ENCODE assay signal across 1 cellular context in genomic region chr10:11740907-11741306, GRCh38.
TF ChIP-seq lines count a peak whose summit lies in the region.

No MANE protein-coding gene starts in this region.

TF ChIP-seq in IMR-90, 13 proteins besides CTCF, POLR2A, EP300 and RAD21 (continued from another document):
- TF ChIP-seq, protein P1, sequence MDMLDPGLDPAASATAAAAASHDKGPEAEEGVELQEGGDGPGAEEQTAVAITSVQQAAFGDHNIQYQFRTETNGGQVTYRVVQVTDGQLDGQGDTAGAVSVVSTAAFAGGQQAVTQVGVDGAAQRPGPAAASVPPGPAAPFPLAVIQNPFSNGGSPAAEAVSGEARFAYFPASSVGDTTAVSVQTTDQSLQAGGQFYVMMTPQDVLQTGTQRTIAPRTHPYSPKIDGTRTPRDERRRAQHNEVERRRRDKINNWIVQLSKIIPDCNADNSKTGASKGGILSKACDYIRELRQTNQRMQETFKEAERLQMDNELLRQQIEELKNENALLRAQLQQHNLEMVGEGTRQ (IDR thresholded peaks at IDR 0.05; ENCODE audit: low read depth, low read length) = no peak
- TF ChIP-seq NFE2L2 (IDR thresholded peaks at IDR 0.05; ENCODE audit: low read depth, low read length) = no peak
- TF ChIP-seq CEBPB (IDR thresholded peaks at IDR 0.05; ENCODE audit: low read depth, low read length) = no peak
- TF ChIP-seq, protein P2, sequence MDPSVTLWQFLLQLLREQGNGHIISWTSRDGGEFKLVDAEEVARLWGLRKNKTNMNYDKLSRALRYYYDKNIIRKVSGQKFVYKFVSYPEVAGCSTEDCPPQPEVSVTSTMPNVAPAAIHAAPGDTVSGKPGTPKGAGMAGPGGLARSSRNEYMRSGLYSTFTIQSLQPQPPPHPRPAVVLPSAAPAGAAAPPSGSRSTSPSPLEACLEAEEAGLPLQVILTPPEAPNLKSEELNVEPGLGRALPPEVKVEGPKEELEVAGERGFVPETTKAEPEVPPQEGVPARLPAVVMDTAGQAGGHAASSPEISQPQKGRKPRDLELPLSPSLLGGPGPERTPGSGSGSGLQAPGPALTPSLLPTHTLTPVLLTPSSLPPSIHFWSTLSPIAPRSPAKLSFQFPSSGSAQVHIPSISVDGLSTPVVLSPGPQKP (IDR thresholded peaks at IDR 0.05; ENCODE audit: borderline replicate concordance, low read depth, low read length) = no peak
- no peak for TF ChIP-seq FOS (IDR thresholded peaks at IDR 0.05; ENCODE audit: low read depth, low read length)
- TF ChIP-seq MAZ (IDR thresholded peaks at IDR 0.05; ENCODE audit: borderline replicate concordance, low read depth, low read length) = no peak
- no peak for TF ChIP-seq BHLHE40 (IDR thresholded peaks at IDR 0.05; ENCODE audit: low read depth, low read length)
- TF ChIP-seq SMC3 (IDR thresholded peaks at IDR 0.05; ENCODE audit: low read depth, low read length) = no peak
- TF ChIP-seq RCOR1 (IDR thresholded peaks at IDR 0.05; ENCODE audit: insufficient replicate concordance, low read length) = no peak
- TF ChIP-seq MXI1 (IDR thresholded peaks at IDR 0.05; ENCODE audit: borderline replicate concordance, low read depth, low read length) = no peak
- TF ChIP-seq CHD1 (IDR thresholded peaks at IDR 0.05; ENCODE audit: low read depth, low read length) = no peak
